Comparison of ENCODE assay signal across 10 cellular contexts in the genomic region with DNA sequence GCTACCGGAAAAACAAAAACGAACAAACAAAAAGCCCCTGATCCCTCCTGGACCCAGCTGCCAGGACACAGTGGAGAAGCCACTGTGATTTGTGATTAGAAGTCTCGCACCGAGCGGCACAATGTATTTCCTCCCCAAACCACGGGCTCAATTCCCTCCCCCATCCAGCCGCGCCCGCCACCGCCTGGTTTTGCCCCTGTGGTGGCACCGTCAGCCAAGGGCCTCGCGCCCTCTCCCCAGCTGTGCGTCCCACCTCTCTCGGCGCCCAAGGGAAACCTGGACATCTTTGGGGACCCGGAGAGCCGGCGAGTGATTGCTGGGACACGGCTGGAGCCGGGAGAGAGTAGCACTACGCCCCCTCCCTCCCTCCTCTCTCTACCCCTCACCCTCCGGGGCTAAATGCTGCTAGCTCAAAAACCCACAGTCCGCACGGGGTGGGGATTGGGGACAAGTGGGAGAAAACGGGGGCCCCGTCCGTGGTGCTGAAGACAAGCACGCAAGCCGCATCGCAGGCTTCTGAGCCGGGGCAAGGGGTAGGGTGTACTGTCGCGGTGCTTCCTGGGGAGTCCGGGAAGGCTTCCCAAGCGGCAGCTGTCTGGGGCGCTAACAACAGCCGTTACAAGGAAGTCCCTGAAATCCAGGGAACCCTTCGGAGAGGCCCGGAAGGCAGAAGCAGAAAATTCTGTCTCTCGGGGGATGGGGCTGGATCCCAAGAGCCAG.
DNase-seq lines count a peak whose midpoint lies in the region; ATAC-seq and TF ChIP-seq lines count a peak whose summit lies in the region.
"Had no signal": no experiment of that assay in that cellular context is flagged by ENCODE, and none has a peak within 500 bp of the region (broad histone marks: within the 10 kb centered on the region; RNA-seq: fewer than 3 reads in every experiment).

No MANE protein-coding gene starts in this region.

- peaks cover 93% of the 10 kb centered on the region for H3K27me3 ChIP-seq in HUES6 (ENCODE audit: control insufficient read depth, insufficient read depth, low read length)

- peak overlapping the region; percentile 71 for H3K4me3 Mint-ChIP-seq in nephron progenitor cell

- peak overlapping the region; percentile 65 for H3K4me3 ChIP-seq in HUES6 (ENCODE audit: low read depth, low read length)

- no peaks in the 10 kb centered on the region for H3K9me3 Mint-ChIP-seq in nephron progenitor cell

- H3K9me3 ChIP-seq in HUES6 (ENCODE audit: control insufficient read depth, insufficient read depth, low read depth, low read length): no peaks in the 10 kb centered on the region

- no peak overlapping the region for H3K9ac ChIP-seq in HUES6 (ENCODE audit: low read length)

- H3K4me1 ChIP-seq in HUES6 (ENCODE audit: control insufficient read depth, insufficient read depth, low read length): peaks cover 41% of the 10 kb centered on the region

- peaks cover 66% of the 10 kb centered on the region for H3K4me1 Mint-ChIP-seq in nephron progenitor cell

- no peaks in the 10 kb centered on the region for H3K36me3 Mint-ChIP-seq in nephron progenitor cell (ENCODE audit: low read depth)

- no peak overlapping the region for H3K27ac Mint-ChIP-seq in nephron progenitor cell
- H3K27ac Mint-ChIP-seq: activated naive CD4-positive, alpha-beta T cell treated with anti-CD3 and anti-CD28 coated beads, Interleukin-2, amount 50 U/mL, for 72 hours had no signal

- DNase-seq in NCI-H82 (lab: John Stamatoyannopoulos, UW) (peak; percentile 54), NCI-H82 treated with DMSO at 0.1 percent for 48 hours (lab: John Stamatoyannopoulos, UW; ENCODE audit: unreplicated experiment) (no peak), ecto neural progenitor cell (ENCODE audit: low spot score) (peak; percentile 77), nephron progenitor cell (peak; percentile 83), NCI-H146 (lab: John Stamatoyannopoulos, UW) (no peak)
- DNase-seq: NCI-H524 treated with DMSO at 0.1 percent for 48 hours had no signal

- ATAC-seq in HG02678 (IDR thresholded peaks at IDR 0.05; ENCODE audit: unreplicated experiment): no peak
- ATAC-seq in HG03378 (IDR thresholded peaks at IDR 0.05; ENCODE audit: unreplicated experiment): no peak
- ATAC-seq: activated naive CD4-positive, alpha-beta T cell treated with anti-CD3 and anti-CD28 coated beads, Interleukin-2, amount 50 U/mL, for 72 hours had no signal

- H3K27ac ChIP-seq in HUES6 (ENCODE audit: low read depth, low read length): no peak overlapping the region

- H3K27me3 Mint-ChIP-seq in nephron progenitor cell (ENCODE audit: low read depth, poor library complexity): peaks cover 94% of the 10 kb centered on the region

- no peak for TF ChIP-seq CTCF in nephron progenitor cell (IDR thresholded peaks at IDR 0.05)

- no peaks in the 10 kb centered on the region for H3K36me3 ChIP-seq in HUES6 (ENCODE audit: control insufficient read depth, insufficient read depth, low read length)

Comparison
In these comparisons a context has a peak if more than half of its experiments do, and no peak if none do; other contexts are left out.
1. DNase-seq: peak in NCI-H82 (single experiment), ecto neural progenitor cell (single experiment) and nephron progenitor cell (single experiment); none in NCI-H82 treated with DMSO at 0.1 percent for 48 hours (single experiment) and NCI-H146 (single experiment).